ENCODE assay signal across 8 cellular contexts in the genomic region with DNA sequence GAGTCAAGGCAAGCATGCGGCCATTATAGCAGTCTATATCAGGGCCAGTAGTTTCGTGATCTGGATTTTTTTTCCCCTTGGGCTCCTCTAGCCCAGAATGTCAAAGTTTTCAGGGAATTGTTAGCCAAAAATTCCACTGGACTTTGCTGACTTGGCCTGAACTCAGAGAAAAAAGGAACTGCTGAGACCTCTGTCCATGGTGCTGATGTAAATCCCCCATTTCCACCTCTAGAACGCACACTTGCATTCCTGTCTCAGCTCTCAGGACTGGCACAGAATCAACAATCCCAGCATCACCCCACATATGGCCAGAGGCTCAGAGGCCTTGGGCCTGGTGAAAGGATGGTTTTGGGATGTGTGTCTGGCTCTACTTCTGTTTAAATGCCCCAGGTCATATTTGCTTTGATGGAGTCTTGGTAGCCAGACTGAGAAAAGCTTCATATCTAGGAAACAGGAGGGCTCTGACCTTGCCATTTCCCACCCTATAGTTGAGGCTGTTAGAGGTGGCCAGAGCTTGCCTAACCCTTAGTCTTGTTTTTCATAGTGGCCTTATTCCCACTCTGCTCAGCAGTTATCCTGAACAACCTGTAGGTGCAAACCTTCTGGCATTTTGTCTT. TPM values are rescaled to one million over a fixed set of nuclear protein-coding genes. Genes with fewer than 3 reads are reported as not detected.
A peak's percentile ranks its signal among the peaks of the same experiment; 100 is the strongest.
DNase-seq lines count a peak whose midpoint lies in the region; ATAC-seq and TF ChIP-seq lines count a peak whose summit lies in the region.

No MANE protein-coding gene starts in this region.

- H2AFZ ChIP-seq in OCI-LY7 (ENCODE audit: low read length), result no peak overlapping the region

- BruUV-seq in OCI-LY7 (replicated peaks; lab: Mats Ljungman, UMichigan), result no TSS peak

- no peaks in the 10 kb centered on the region for H3K9me2 ChIP-seq in OCI-LY7 (ENCODE audit: insufficient read depth, low read length)

- H3K4me2 ChIP-seq in OCI-LY7 (ENCODE audit: low read length), result no peak overlapping the region

- no peak overlapping the region for H3K4me3 Mint-ChIP-seq in activated naive CD8-positive, alpha-beta T cell treated with anti-CD3 and anti-CD28 coated beads, Interleukin-2, amount 10 ng/mL, durations not matched to agents 7 days and 5 days
- H3K4me3 Mint-ChIP-seq in activated naive CD8-positive, alpha-beta T cell treated with anti-CD3 and anti-CD28 coated beads for 36 hours, result no peak overlapping the region
- H3K4me3 Mint-ChIP-seq in nephron progenitor cell, result no peak overlapping the region

- H3K36me3 ChIP-seq in OCI-LY7 (ENCODE audit: insufficient read depth, low read length), result no peaks in the 10 kb centered on the region

- H3K4me1 Mint-ChIP-seq in activated naive CD8-positive, alpha-beta T cell treated with anti-CD3 and anti-CD28 coated beads, Interleukin-2, amount 10 ng/mL, durations not matched to agents 7 days and 5 days, result no peaks in the 10 kb centered on the region
- H3K4me1 Mint-ChIP-seq in activated naive CD8-positive, alpha-beta T cell treated with anti-CD3 and anti-CD28 coated beads for 36 hours, result no peaks in the 10 kb centered on the region
- no peaks in the 10 kb centered on the region for H3K4me1 Mint-ChIP-seq in nephron progenitor cell

- TF ChIP-seq CTCF in OCI-LY7 (conservative IDR thresholded peaks at IDR 0.05; ENCODE audit: low read length) (peak; percentile 63), nephron progenitor cell (IDR thresholded peaks at IDR 0.05) (no peak)

- no peak overlapping the region for H3K27ac Mint-ChIP-seq in activated naive CD8-positive, alpha-beta T cell treated with anti-CD3 and anti-CD28 coated beads, Interleukin-2, amount 10 ng/mL, durations not matched to agents 7 days and 5 days
- no peak overlapping the region for H3K27ac Mint-ChIP-seq in activated naive CD8-positive, alpha-beta T cell treated with anti-CD3 and anti-CD28 coated beads for 36 hours
- H3K27ac Mint-ChIP-seq in nephron progenitor cell, result no peak overlapping the region

- DNase-seq in activated naive CD8-positive, alpha-beta T cell treated with anti-CD3 and anti-CD28 coated beads, Interleukin-2, amount 10 ng/mL, durations not matched to agents 7 days and 5 days, result no peak
- no peak for DNase-seq in activated naive CD8-positive, alpha-beta T cell treated with anti-CD3 and anti-CD28 coated beads for 36 hours
- DNase-seq in OCI-LY7 (ENCODE audit: low spot score) (peak; percentile 51), erythroblast (lab: John Stamatoyannopoulos, UW) (peak; percentile 43 to 66), nephron progenitor cell (peak; percentile 68), NCI-H2227 treated with DMSO at 0.1 percent for 48 hours (lab: John Stamatoyannopoulos, UW) (no peak), ecto neural progenitor cell (ENCODE audit: low spot score) (no peak)
- no peak for DNase-seq in activated effector memory CD4-positive, alpha-beta T cell treated with anti-CD3 and anti-CD28 coated beads, Interleukin-2, amount 50 U/mL, for 16 hours

- no peak for TF ChIP-seq POLR2A in erythroblast (IDR thresholded peaks at IDR 0.05; ENCODE audit: low read length)

- H3K9me3 Mint-ChIP-seq in activated naive CD8-positive, alpha-beta T cell treated with anti-CD3 and anti-CD28 coated beads, Interleukin-2, amount 10 ng/mL, durations not matched to agents 7 days and 5 days, result peaks cover 5% of the 10 kb centered on the region
- H3K9me3 Mint-ChIP-seq in activated naive CD8-positive, alpha-beta T cell treated with anti-CD3 and anti-CD28 coated beads for 36 hours, result peaks cover 8% of the 10 kb centered on the region
- peaks cover 29% of the 10 kb centered on the region for H3K9me3 Mint-ChIP-seq in nephron progenitor cell

- no peak overlapping the region for H3K27ac ChIP-seq in OCI-LY7 (ENCODE audit: low read depth, low read length, poor library complexity, severe bottlenecking)

- CTCF ChIA-PET in OCI-LY7 (lab: Charles Lee; ENCODE audit: unreplicated experiment), result no interaction called here

- no peaks in the 10 kb centered on the region for H3K36me3 Mint-ChIP-seq in activated naive CD8-positive, alpha-beta T cell treated with anti-CD3 and anti-CD28 coated beads, Interleukin-2, amount 10 ng/mL, durations not matched to agents 7 days and 5 days
- no peaks in the 10 kb centered on the region for H3K36me3 Mint-ChIP-seq in activated naive CD8-positive, alpha-beta T cell treated with anti-CD3 and anti-CD28 coated beads for 36 hours
- H3K36me3 Mint-ChIP-seq in nephron progenitor cell (ENCODE audit: low read depth), result no peaks in the 10 kb centered on the region

- H3K79me2 ChIP-seq in OCI-LY7 (ENCODE audit: insufficient read depth, low read depth, low read length), result no peaks in the 10 kb centered on the region

- H3K4me3 ChIP-seq in OCI-LY7 (ENCODE audit: low read depth, low read length, poor library complexity, severe bottlenecking), result no peak overlapping the region

- H4K20me1 ChIP-seq in OCI-LY7 (ENCODE audit: insufficient read depth, low read length), result no peaks in the 10 kb centered on the region

- peaks cover 20% of the 10 kb centered on the region for H3K27me3 Mint-ChIP-seq in activated naive CD8-positive, alpha-beta T cell treated with anti-CD3 and anti-CD28 coated beads, Interleukin-2, amount 10 ng/mL, durations not matched to agents 7 days and 5 days
- peaks cover 28% of the 10 kb centered on the region for H3K27me3 Mint-ChIP-seq in activated naive CD8-positive, alpha-beta T cell treated with anti-CD3 and anti-CD28 coated beads for 36 hours
- peaks cover 35% of the 10 kb centered on the region for H3K27me3 Mint-ChIP-seq in nephron progenitor cell (ENCODE audit: low read depth, poor library complexity)

- no peaks in the 10 kb centered on the region for H3K9me3 ChIP-seq in OCI-LY7 (ENCODE audit: low read length)

- POLR2A ChIA-PET in activated naive CD8-positive, alpha-beta T cell treated with anti-CD3 and anti-CD28 coated beads, Interleukin-2, amount 10 ng/mL, durations not matched to agents 7 days and 5 days (lab: Charles Lee), result no interaction called here
- POLR2A ChIA-PET in OCI-LY7 (lab: Charles Lee), result no interaction called here

- ATAC-seq in activated naive CD8-positive, alpha-beta T cell treated with anti-CD3 and anti-CD28 coated beads, Interleukin-2, amount 10 ng/mL, durations not matched to agents 7 days and 5 days (ENCODE audit: low read depth), result peak; percentile 33

- intact Hi-C loops in OCI-LY7 (cut with micrococcal nuclease; ENCODE audit: unreplicated experiment), result no loop called here

- no peaks in the 10 kb centered on the region for H3K4me1 ChIP-seq in OCI-LY7 (ENCODE audit: insufficient read depth, low read length, poor library complexity, severe bottlenecking)

RNA-seq across cellular contexts. Expression of a gene that starts 16.9 kb away (rescaled TPM):
- total RNA-seq in activated naive CD8-positive, alpha-beta T cell treated with anti-CD3 and anti-CD28 coated beads, Interleukin-2, amount 10 ng/mL, durations not matched to agents 7 days and 5 days, result 10 to 100 TPM; 77.4 to 84.2 TPM
- 10 to 100 TPM; 38.3 to 42.5 TPM for total RNA-seq in activated naive CD8-positive, alpha-beta T cell treated with anti-CD3 and anti-CD28 coated beads for 36 hours
- total RNA-seq in OCI-LY7 (2014; rRNA removed; shearing (Covaris generic)), result 24.8 and 29.9 TPM in 2 replicates
- total RNA-seq in OCI-LY7 (2022), result 38.3 and 38.8 TPM in 2 replicates

Comparison
In these comparisons a context has a peak if more than half of its experiments do, and no peak if none do; other contexts are left out.
1. DNase-seq: peak in OCI-LY7 (single experiment), erythroblast (2 of 2) and nephron progenitor cell (single experiment); none in activated naive CD8-positive, alpha-beta T cell treated with anti-CD3 and anti-CD28 coated beads, Interleukin-2, amount 10 ng/mL, durations not matched to agents 7 days and 5 days (single experiment), activated naive CD8-positive, alpha-beta T cell treated with anti-CD3 and anti-CD28 coated beads for 36 hours (single experiment), NCI-H2227 treated with DMSO at 0.1 percent for 48 hours (single experiment), ecto neural progenitor cell (single experiment) and activated effector memory CD4-positive, alpha-beta T cell treated with anti-CD3 and anti-CD28 coated beads, Interleukin-2, amount 50 U/mL, for 16 hours (single experiment).